ENCODE assay signal across 10 cellular contexts in the genomic region with DNA sequence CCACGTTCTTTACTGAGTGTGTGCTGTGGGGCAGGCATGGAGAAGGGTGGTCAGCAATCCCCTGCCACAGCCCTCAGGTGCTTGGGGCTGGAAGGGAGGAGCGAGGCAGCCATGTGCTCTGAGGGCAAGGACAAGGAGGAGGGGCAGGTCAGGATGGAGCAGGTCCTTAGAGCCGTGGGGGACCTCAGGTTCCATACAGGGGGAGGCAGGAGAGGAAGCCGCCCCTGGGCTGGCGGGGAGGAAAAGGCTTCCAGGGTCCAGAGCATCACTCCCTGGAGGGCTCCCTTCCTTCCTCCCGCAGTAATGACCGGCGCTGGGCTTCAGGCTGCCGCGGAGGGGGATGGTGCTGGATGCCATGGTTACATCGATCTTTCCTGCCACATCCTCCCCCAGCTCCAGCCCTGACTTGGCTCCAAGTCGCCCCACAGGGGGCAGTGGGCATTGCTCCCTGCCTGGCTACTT. TPM values are rescaled to one million over a fixed set of nuclear protein-coding genes. Genes with fewer than 3 reads are reported as not detected.
DNase-seq lines count a peak whose midpoint lies in the region; ATAC-seq and TF ChIP-seq lines count a peak whose summit lies in the region.
"Had no signal": no experiment of that assay in that cellular context is flagged by ENCODE, and none has a peak within 500 bp of the region (broad histone marks: within the 10 kb centered on the region; RNA-seq: fewer than 3 reads in every experiment).

No MANE protein-coding gene starts in this region.

- peak overlapping the region; percentile 88 for H3K18ac ChIP-seq in neuronal stem cell (ENCODE audit: low read length)

- peaks cover 0 to 3% (median 0%) of the 10 kb centered on the region in 3 donors for H3K36me3 Mint-ChIP-seq in CD8-positive, alpha-beta memory T cell

- peaks cover 2% of the 10 kb centered on the region for H3K27me3 ChIP-seq in CD8-positive, alpha-beta memory T cell (ENCODE audit: insufficient read depth, low read length, poor library complexity, severe bottlenecking)
- H3K27me3 ChIP-seq in NT2/D1 (ENCODE audit: insufficient read depth, insufficient read length) (no peaks in the 10 kb centered on the region), neuronal stem cell (ENCODE audit: control insufficient read depth in 3 of 3, insufficient read depth in 3 of 3, low read depth in 1 of 3, low read length in 3 of 3) (peaks cover 0 to 8% (median 0%) of the 10 kb centered on the region in 3 experiments), transverse colon (peaks cover 27% of the 10 kb centered on the region)

- H3K4me1 ChIP-seq in CD8-positive, alpha-beta memory T cell (ENCODE audit: insufficient read depth, low read length), result peaks cover 5% of the 10 kb centered on the region
- H3K4me1 ChIP-seq in NT2/D1 (ENCODE audit: insufficient read depth, insufficient read length) (peaks cover 22% of the 10 kb centered on the region), neuronal stem cell (ENCODE audit: control insufficient read depth in 2 of 2, insufficient read depth in 1 of 2, low read depth in 1 of 2, low read length in 2 of 2) (peaks cover 30 to 31% of the 10 kb centered on the region in 2 donors), transverse colon (peaks cover 6 to 15% (median 11%) of the 10 kb centered on the region in 4 donors)

- in situ Hi-C loops in transverse colon (cut with MboI; ENCODE audit: low pct_ligation_motif_present in 1 of 4, low pct_unique_long_range_greater_than_20kb in 1 of 4, low sequenced_read_pairs in 3 of 4), result no loop called here

- no peak overlapping the region for H3K27ac Mint-ChIP-seq in CD8-positive, alpha-beta memory T cell

- H2BK5ac ChIP-seq in neuronal stem cell (ENCODE audit: low read length), result no peak overlapping the region

- H3K27ac ChIP-seq in CD8-positive, alpha-beta memory T cell (ENCODE audit: low read depth, low read length), result no peak overlapping the region
- no peak overlapping the region for H3K27ac ChIP-seq in neuronal stem cell (replicated peaks; ENCODE audit: low read length)
- no peak overlapping the region for H3K27ac ChIP-seq in transverse colon

- H3K9me3 ChIP-seq in CD8-positive, alpha-beta memory T cell (ENCODE audit: low read length), result no peaks in the 10 kb centered on the region
- H3K9me3 ChIP-seq in NT2/D1 (ENCODE audit: insufficient read depth, low read length) (no peaks in the 10 kb centered on the region), neuronal stem cell (replicated peaks in 1 of 2; ENCODE audit: control insufficient read depth in 2 of 2, insufficient read depth in 1 of 2, low read depth in 1 of 2, low read length in 2 of 2) (no peaks in the 10 kb centered on the region), transverse colon (no peaks in the 10 kb centered on the region)

- H2BK12ac ChIP-seq in neuronal stem cell (ENCODE audit: low read length), result no peak overlapping the region

- no peak for DNase-seq in CD8-positive, alpha-beta memory T cell
- DNase-seq in NT2/D1 (ENCODE audit: low read depth, low spot score) (peak; percentile 56), fibroblast of mammary gland (ENCODE audit: low read depth) (no peak), neuronal stem cell (ENCODE audit: low spot score) (no peak), transverse colon (no peak), SHP77 treated with DMSO at 0.1 percent for 48 hours (lab: John Stamatoyannopoulos, UW) (no peak)
- DNase-seq in activated CD4-positive, CD25-positive, alpha-beta regulatory T cell (lab: John Stamatoyannopoulos, UW), result no peak
- DNase-seq: activated effector memory CD4-positive, alpha-beta T cell treated with Interleukin-2 at 50 U/mL for 16 hours had no signal

- POLR2A ChIA-PET in CD8-positive, alpha-beta memory T cell (lab: Charles Lee), result interaction anchor here (0.6 kb wide), 1 partner anchor 658 kb away, joined by 9 read pairs; no protein-coding TSS in a partner anchor

- H3K4me3 Mint-ChIP-seq in CD8-positive, alpha-beta memory T cell, result peak overlapping the region; percentile 48 to 84 (median 67)

- H4K91ac ChIP-seq in neuronal stem cell (ENCODE audit: low read depth, low read length, poor library complexity), result no peak overlapping the region

- no peaks in the 10 kb centered on the region for H3K9me3 Mint-ChIP-seq in CD8-positive, alpha-beta memory T cell

- peak overlapping the region; percentile 51 for H3K9ac ChIP-seq in NT2/D1 (ENCODE audit: insufficient read length, low read depth)
- H3K9ac ChIP-seq in neuronal stem cell (ENCODE audit: low read depth, low read length, poor library complexity), result no peak overlapping the region

- H3K23ac ChIP-seq in neuronal stem cell (ENCODE audit: low read depth, low read length, poor library complexity), result no peak overlapping the region

- peak overlapping the region; percentile 78 for H2AFZ ChIP-seq in neuronal stem cell (ENCODE audit: low read length)

- H3K4ac ChIP-seq in neuronal stem cell (ENCODE audit: low read length), result no peak overlapping the region

- peak overlapping the region; percentile 69 for H3K4me2 ChIP-seq in neuronal stem cell (ENCODE audit: insufficient read depth, low read length, poor library complexity, severe bottlenecking)

- TF ChIP-seq POLR2A in transverse colon (IDR thresholded peaks at IDR 0.05), result no peak

- no peak overlapping the region for H3K14ac ChIP-seq in neuronal stem cell (ENCODE audit: low read length)

- CTCF ChIA-PET in CD8-positive, alpha-beta memory T cell (lab: Charles Lee), result no interaction called here

- no peak overlapping the region for H2BK120ac ChIP-seq in neuronal stem cell (ENCODE audit: low read depth, low read length)

- peak overlapping the region; percentile 76 for H2BK15ac ChIP-seq in neuronal stem cell (ENCODE audit: low read length)

- no peak for TF ChIP-seq EP300 in transverse colon (IDR thresholded peaks at IDR 0.05; ENCODE audit: low read depth)

- H3K27me3 Mint-ChIP-seq in CD8-positive, alpha-beta memory T cell, result peaks cover 12 to 32% of the 10 kb centered on the region in 2 donors

- no peak for TF ChIP-seq CTCF in fibroblast of mammary gland (conservative IDR thresholded peaks at IDR 0.05; ENCODE audit: control insufficient read depth, insufficient read depth, low read depth, low read length)
- TF ChIP-seq CTCF in transverse colon (IDR thresholded peaks at IDR 0.05), result no peak

- H2AK5ac ChIP-seq in neuronal stem cell (ENCODE audit: low read depth, low read length), result peak overlapping the region; percentile 41

- H3K4me3 ChIP-seq in CD8-positive, alpha-beta memory T cell (ENCODE audit: low read length), result peak overlapping the region; percentile 17
- peak overlapping the region; percentile 45 for H3K4me3 ChIP-seq in NT2/D1 (ENCODE audit: insufficient read length, low read depth)
- peak overlapping the region; percentile 48 for H3K4me3 ChIP-seq in fibroblast of mammary gland (ENCODE audit: control insufficient read depth, low read depth, low read length)
- H3K4me3 ChIP-seq in neuronal stem cell (ENCODE audit: low read length in 2 of 2), result peak overlapping the region in 1 of 2 donors; percentile 54
- H3K4me3 ChIP-seq in transverse colon, result peak overlapping the region in 2 of 4 donors; percentile 35 to 68

- ATAC-seq in HG02852 (IDR thresholded peaks at IDR 0.05; ENCODE audit: unreplicated experiment), result no peak

- no CpG with 5 or more reads among the region's 12 CpGs for WGBS in neuronal stem cell (ENCODE audit: extremely low coverage in 2 of 2, insufficient read length in 2 of 2, insufficient replicate concordance in 1 of 2), 2 donors
- WGBS in transverse colon (ENCODE audit: low coverage in 1 of 2), 2 donors, result 39 to 60% methylated on average over 1 to 12 of the region's 12 CpGs

- H3K4me1 Mint-ChIP-seq in CD8-positive, alpha-beta memory T cell, result peaks cover 14 to 17% (median 15%) of the 10 kb centered on the region in 3 donors

- H3K79me1 ChIP-seq in neuronal stem cell (ENCODE audit: low read depth, low read length), result peaks cover 5% of the 10 kb centered on the region

- no peak overlapping the region for H4K8ac ChIP-seq in neuronal stem cell (ENCODE audit: low read depth, low read length)

- intact Hi-C loops in transverse colon (cut with DNase I; ENCODE audit: low total_unique reads), result loop anchor here (10.0 kb wide), 1 partner anchor 425 kb away; no protein-coding TSS in a partner anchor

- no peaks in the 10 kb centered on the region for H3K36me3 ChIP-seq in CD8-positive, alpha-beta memory T cell (ENCODE audit: insufficient read depth, low read length)
- H3K36me3 ChIP-seq in NT2/D1 (ENCODE audit: insufficient read depth, insufficient read length, low read length) (peaks cover under 1% of the 10 kb centered on the region), neuronal stem cell (replicated peaks in 1 of 2; ENCODE audit: control insufficient read depth in 2 of 2, insufficient read depth in 2 of 2, low read length in 2 of 2) (peaks cover 28 to 58% of the 10 kb centered on the region in 2 donors), transverse colon (no peaks in the 10 kb centered on the region)

RNA-seq across cellular contexts. Expression of a gene that starts 6.6 kb away (rescaled TPM):
- 1 to 10 TPM; 3.2 to 3.3 TPM for total RNA-seq in CD8-positive, alpha-beta memory T cell
- polyA plus RNA-seq in CD8-positive, alpha-beta memory T cell, result 3.1 TPM
- polyA plus RNA-seq in neuronal stem cell (2013, experiment 1 of 2), result 40.3 TPM
- polyA plus RNA-seq in neuronal stem cell (2013, experiment 2 of 2), result 43.9 TPM
- total RNA-seq in transverse colon, result 1 to 10 TPM in 3 of 4 donors, not detected in 1; 1.5 to 4.6 (median 2.2) TPM
- total RNA-seq: OCI-LY7 had no signal
